ENCODE assay signal across 8 cellular contexts in the genomic region with DNA sequence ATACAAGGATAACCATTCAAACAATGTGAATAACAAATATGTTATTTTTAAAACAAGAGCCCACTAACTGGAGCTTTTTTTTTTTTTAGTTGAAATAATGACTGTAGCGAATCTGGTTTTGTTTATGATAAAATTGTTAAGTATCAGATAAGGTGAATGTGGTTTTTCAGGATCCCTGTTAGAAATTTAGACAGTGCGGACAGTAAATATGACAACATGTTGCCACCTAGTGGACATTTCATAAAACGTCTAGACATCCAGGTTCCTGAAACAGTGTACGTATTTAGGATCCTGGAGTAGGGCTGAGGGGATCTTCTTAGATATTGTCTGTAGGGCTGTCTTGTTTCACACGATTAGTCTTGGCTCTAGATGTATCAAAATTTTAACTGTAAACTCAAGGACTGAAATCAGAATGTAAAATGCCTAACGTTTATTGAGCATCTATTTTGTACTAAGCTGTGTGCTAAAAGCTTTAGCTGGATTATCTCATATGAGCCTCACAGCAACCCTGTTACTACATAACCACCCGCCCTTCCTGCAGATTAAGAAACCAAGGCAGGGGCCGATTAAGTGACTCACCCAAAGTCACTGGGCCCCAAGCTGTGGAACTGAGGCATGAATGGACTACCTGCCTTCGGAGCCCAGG. TPM values are rescaled to one million over a fixed set of nuclear protein-coding genes. Genes with fewer than 3 reads are reported as not detected.
DNase-seq lines count a peak whose midpoint lies in the region; ATAC-seq and TF ChIP-seq lines count a peak whose summit lies in the region.

No MANE protein-coding gene starts in this region.

- TF ChIP-seq CTCF in HEK293 (tag by site-specific recombination; IDR thresholded peaks at IDR 0.05) (peak; percentile 45; the same call in 1 of the 2 replicates), psoas muscle (IDR thresholded peaks at IDR 0.05) (peak; percentile 56)

- no peaks in the 10 kb centered on the region for H3K36me3 ChIP-seq in HEK293 (ENCODE audit: control insufficient read depth in 2 of 2, insufficient read depth in 1 of 2, low read length in 2 of 2)
- H3K36me3 ChIP-seq in psoas muscle (ENCODE audit: insufficient read depth in 1 of 2, low read depth in 1 of 2) = no peaks in the 10 kb centered on the region

- peak; percentile 23 for DNase-seq in activated CD4-positive, alpha-beta T cell treated with anti-CD3 and anti-CD28 coated beads, Interleukin-2, amount 10 ng/mL, durations not matched to agents 7 days and 5 days
- DNase-seq in activated CD4-positive, alpha-beta T cell treated with anti-CD3 and anti-CD28 coated beads for 1 hour = no peak
- DNase-seq in NCI-H1092 (lab: John Stamatoyannopoulos, UW) (peak; percentile 8), T-helper 17 cell (no peak), foreskin melanocyte (peak; percentile 33), psoas muscle (no peak)

- H3K27me3 Mint-ChIP-seq in activated CD4-positive, alpha-beta T cell treated with anti-CD3 and anti-CD28 coated beads, Interleukin-2, amount 10 ng/mL, durations not matched to agents 7 days and 5 days = peaks cover 2% of the 10 kb centered on the region
- peaks cover 48% of the 10 kb centered on the region for H3K27me3 Mint-ChIP-seq in T-helper 17 cell

- H3K9me3 ChIP-seq in HEK293 (ENCODE audit: control insufficient read depth, insufficient read depth, low read depth, low read length) (no peaks in the 10 kb centered on the region), T-helper 17 cell (ENCODE audit: control insufficient read depth, low read length, poor library complexity, severe bottlenecking) (no peaks in the 10 kb centered on the region), psoas muscle (no peaks in the 10 kb centered on the region)

- H3K27ac ChIP-seq in HEK293 (ENCODE audit: extremely low read depth, low read depth, low read length) = no peak overlapping the region
- no peak overlapping the region for H3K27ac ChIP-seq in psoas muscle

- intact Hi-C loops in psoas muscle (cut with DNase I) = loop anchor here in 1 of 2 donors (5.0 kb wide), 1 partner anchor 306 kb away; no protein-coding TSS in a partner anchor

- CTCF ChIA-PET in activated CD4-positive, alpha-beta T cell treated with anti-CD3 and anti-CD28 coated beads, Interleukin-2, amount 10 ng/mL, durations not matched to agents 7 days and 5 days (lab: Charles Lee) = interaction anchor here (0.6 to 1.3 kb wide), 5 partner anchors 73 to 534 kb away, joined by 3 read pairs; no protein-coding TSS in a partner anchor
- CTCF ChIA-PET in HEK293 (lab: Yijun Ruan, JAX) = interaction anchor here (0.5 to 3.1 kb wide), 50 partner anchors 9 to 1592 kb away, joined by 3 to 33 read pairs (median 3); no protein-coding TSS in a partner anchor

- H3K27me3 ChIP-seq in psoas muscle (ENCODE audit: insufficient read depth in 3 of 3, low read length in 2 of 3) = peaks cover 0 to 2% (median 0%) of the 10 kb centered on the region in 3 donors

- no peaks in the 10 kb centered on the region for H3K36me3 Mint-ChIP-seq in activated CD4-positive, alpha-beta T cell treated with anti-CD3 and anti-CD28 coated beads, Interleukin-2, amount 10 ng/mL, durations not matched to agents 7 days and 5 days (ENCODE audit: low read depth)
- no peaks in the 10 kb centered on the region for H3K36me3 Mint-ChIP-seq in T-helper 17 cell (ENCODE audit: low read depth)

- no peak overlapping the region for H3K4me3 Mint-ChIP-seq in activated CD4-positive, alpha-beta T cell treated with anti-CD3 and anti-CD28 coated beads, Interleukin-2, amount 10 ng/mL, durations not matched to agents 7 days and 5 days
- no peak overlapping the region for H3K4me3 Mint-ChIP-seq in T-helper 17 cell

- H3K4me3 ChIP-seq in HEK293 (ENCODE audit: low read depth, low read length) = no peak overlapping the region
- no peak overlapping the region for H3K4me3 ChIP-seq in psoas muscle

- WGBS in psoas muscle, 3 donors = 29 to 33% (median 30%) methylated on average over 9 of the region's 9 CpGs

- peaks cover 3% of the 10 kb centered on the region; the same call in 1 of the 2 replicates for H3K4me1 ChIP-seq in HEK293 (ENCODE audit: control insufficient read depth, insufficient read depth, low read length)
- H3K4me1 ChIP-seq in psoas muscle = no peaks in the 10 kb centered on the region

- no peak overlapping the region for H3K27ac Mint-ChIP-seq in activated CD4-positive, alpha-beta T cell treated with anti-CD3 and anti-CD28 coated beads, Interleukin-2, amount 10 ng/mL, durations not matched to agents 7 days and 5 days
- H3K27ac Mint-ChIP-seq in T-helper 17 cell = no peak overlapping the region

- no peaks in the 10 kb centered on the region for H3K9me3 Mint-ChIP-seq in activated CD4-positive, alpha-beta T cell treated with anti-CD3 and anti-CD28 coated beads, Interleukin-2, amount 10 ng/mL, durations not matched to agents 7 days and 5 days

- no peaks in the 10 kb centered on the region for H3K4me1 Mint-ChIP-seq in activated CD4-positive, alpha-beta T cell treated with anti-CD3 and anti-CD28 coated beads, Interleukin-2, amount 10 ng/mL, durations not matched to agents 7 days and 5 days
- no peaks in the 10 kb centered on the region for H3K4me1 Mint-ChIP-seq in T-helper 17 cell

- peak; percentile 59 for ATAC-seq in T-helper 17 cell
- ATAC-seq in psoas muscle = peak in 1 of 4 donors; percentile 44
- no peak for ATAC-seq in HG02973 (IDR thresholded peaks at IDR 0.05; ENCODE audit: unreplicated experiment)

- POLR2A ChIA-PET in activated CD4-positive, alpha-beta T cell treated with anti-CD3 and anti-CD28 coated beads, Interleukin-2, amount 10 ng/mL, durations not matched to agents 7 days and 5 days (lab: Charles Lee) = no interaction called here
- POLR2A ChIA-PET in HEK293 (lab: Yijun Ruan, JAX) = interaction anchor here (0.7 kb wide), 1 partner anchor 486 kb away, joined by 5 read pairs; no protein-coding TSS in a partner anchor

TF ChIP-seq in HEK293, 187 proteins besides CTCF, POLR2A, EP300 and RAD21:
- TF ChIP-seq, protein P1, sequence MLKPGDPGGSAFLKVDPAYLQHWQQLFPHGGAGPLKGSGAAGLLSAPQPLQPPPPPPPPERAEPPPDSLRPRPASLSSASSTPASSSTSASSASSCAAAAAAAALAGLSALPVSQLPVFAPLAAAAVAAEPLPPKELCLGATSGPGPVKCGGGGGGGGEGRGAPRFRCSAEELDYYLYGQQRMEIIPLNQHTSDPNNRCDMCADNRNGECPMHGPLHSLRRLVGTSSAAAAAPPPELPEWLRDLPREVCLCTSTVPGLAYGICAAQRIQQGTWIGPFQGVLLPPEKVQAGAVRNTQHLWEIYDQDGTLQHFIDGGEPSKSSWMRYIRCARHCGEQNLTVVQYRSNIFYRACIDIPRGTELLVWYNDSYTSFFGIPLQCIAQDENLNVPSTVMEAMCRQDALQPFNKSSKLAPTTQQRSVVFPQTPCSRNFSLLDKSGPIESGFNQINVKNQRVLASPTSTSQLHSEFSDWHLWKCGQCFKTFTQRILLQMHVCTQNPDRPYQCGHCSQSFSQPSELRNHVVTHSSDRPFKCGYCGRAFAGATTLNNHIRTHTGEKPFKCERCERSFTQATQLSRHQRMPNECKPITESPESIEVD (tag by site-specific recombination; IDR thresholded peaks at IDR 0.05) = peak; percentile 45; the same call in 1 of the 2 replicates
- TF ChIP-seq PRDM1 (tag by site-specific recombination; IDR thresholded peaks at IDR 0.05) (no peak), ZNF664 (tag by site-specific recombination; IDR thresholded peaks at IDR 0.05) (peak; percentile 70; the same call in 1 of the 2 replicates), ZNF654 (tag by site-specific recombination; IDR thresholded peaks at IDR 0.05; ENCODE audit: low read depth) (peak; percentile 82)
- TF ChIP-seq, protein P2, sequence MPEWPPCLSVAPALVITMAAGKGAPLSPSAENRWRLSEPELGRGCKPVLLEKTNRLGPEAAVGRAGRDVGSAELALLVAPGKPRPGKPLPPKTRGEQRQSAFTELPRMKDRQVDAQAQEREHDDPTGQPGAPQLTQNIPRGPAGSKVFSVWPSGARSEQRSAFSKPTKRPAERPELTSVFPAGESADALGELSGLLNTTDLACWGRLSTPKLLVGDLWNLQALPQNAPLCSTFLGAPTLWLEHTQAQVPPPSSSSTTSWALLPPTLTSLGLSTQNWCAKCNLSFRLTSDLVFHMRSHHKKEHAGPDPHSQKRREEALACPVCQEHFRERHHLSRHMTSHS (tag by site-specific recombination; IDR thresholded peaks at IDR 0.05) = no peak
- TF ChIP-seq, protein P3, sequence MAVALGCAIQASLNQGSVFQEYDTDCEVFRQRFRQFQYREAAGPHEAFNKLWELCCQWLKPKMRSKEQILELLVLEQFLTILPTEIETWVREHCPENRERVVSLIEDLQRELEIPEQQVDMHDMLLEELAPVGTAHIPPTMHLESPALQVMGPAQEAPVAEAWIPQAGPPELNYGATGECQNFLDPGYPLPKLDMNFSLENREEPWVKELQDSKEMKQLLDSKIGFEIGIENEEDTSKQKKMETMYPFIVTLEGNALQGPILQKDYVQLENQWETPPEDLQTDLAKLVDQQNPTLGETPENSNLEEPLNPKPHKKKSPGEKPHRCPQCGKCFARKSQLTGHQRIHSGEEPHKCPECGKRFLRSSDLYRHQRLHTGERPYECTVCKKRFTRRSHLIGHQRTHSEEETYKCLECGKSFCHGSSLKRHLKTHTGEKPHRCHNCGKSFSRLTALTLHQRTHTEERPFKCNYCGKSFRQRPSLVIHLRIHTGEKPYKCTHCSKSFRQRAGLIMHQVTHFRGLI (tag by site-specific recombination; IDR thresholded peaks at IDR 0.05) = no peak

RNA-seq across cellular contexts. Expression of a gene that starts 23.9 kb away (rescaled TPM):
- total RNA-seq in activated CD4-positive, alpha-beta T cell treated with anti-CD3 and anti-CD28 coated beads, Interleukin-2, amount 10 ng/mL, durations not matched to agents 7 days and 5 days = under 1 TPM in 1 of 2 experiments, not detected in 1; 0.29 TPM
- total RNA-seq in T-helper 17 cell = not detected
- total RNA-seq in psoas muscle = 1 to 10 TPM; 1.0 to 1.9 (median 1.6) TPM
- polyA plus RNA-seq in psoas muscle = 1 to 10 TPM; 1.3 to 2.0 (median 1.9) TPM

Comparison
In these comparisons a context has a peak if more than half of its experiments do, and no peak if none do; other contexts are left out.
1. DNase-seq: peak in activated CD4-positive, alpha-beta T cell treated with anti-CD3 and anti-CD28 coated beads, Interleukin-2, amount 10 ng/mL, durations not matched to agents 7 days and 5 days (single experiment), NCI-H1092 (single experiment) and foreskin melanocyte (single experiment); none in activated CD4-positive, alpha-beta T cell treated with anti-CD3 and anti-CD28 coated beads for 1 hour (single experiment), T-helper 17 cell (0 of 3) and psoas muscle (0 of 2).